Comparison of ENCODE assay signal across 1 cellular context in the genomic region with DNA sequence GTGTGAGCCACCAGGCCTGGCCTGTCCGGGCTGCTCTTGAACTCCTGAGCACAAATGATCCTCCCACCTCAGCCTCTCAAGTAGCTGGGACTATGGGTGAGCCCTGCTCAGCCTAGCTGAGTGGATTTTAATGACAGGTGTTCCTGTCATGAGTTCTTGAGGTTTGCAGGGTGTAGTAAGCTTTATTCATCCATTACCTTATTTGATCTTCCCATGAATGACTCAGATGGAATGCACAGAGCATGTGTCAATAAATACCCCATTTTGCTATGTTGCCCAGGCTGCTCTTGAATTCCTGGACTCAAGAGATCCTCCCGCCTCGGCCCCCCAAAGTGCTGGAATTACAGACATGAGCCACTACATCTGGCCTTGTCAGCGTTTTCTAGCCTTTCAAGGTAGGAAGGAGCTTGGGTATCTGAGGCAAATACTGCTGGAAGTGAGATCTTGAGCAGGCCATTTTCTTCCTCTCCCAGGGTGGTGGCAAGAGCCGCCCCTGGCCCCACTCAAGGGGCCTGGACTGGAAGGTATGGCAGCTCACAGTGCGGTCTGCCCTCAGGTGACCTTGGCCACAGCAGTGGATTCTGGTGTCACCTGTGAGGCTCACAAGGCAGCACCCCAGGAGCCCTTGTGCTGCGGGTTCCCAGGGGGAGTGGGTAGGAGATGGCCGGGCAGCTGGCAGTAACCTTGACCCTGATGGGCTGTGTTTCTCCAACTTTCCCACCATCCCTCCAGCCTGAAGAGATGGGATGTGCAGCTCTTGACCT.
TF ChIP-seq lines count a peak whose summit lies in the region.

No MANE protein-coding gene starts in this region.

TF ChIP-seq in HepG2, 621 proteins besides CTCF, POLR2A, EP300 and RAD21 (continued from another document):
- TF ChIP-seq ZBTB2 (CRISPR knock-in tag; IDR thresholded peaks at IDR 0.05; ENCODE audit: low read depth) (no peak), MAFF (IDR thresholded peaks at IDR 0.05; ENCODE audit: low read depth, low read length) (peak; percentile 74), PHF21A (CRISPR knock-in tag; IDR thresholded peaks at IDR 0.05) (no peak), ASH2L (IDR thresholded peaks at IDR 0.05; ENCODE audit: insufficient read length, low read depth, low read length) (peak; percentile 39), MXI1 (IDR thresholded peaks at IDR 0.05; ENCODE audit: borderline replicate concordance, low read depth, low read length) (no peak), MAFK (conservative IDR thresholded peaks at IDR 0.05 in 1 of 2, IDR thresholded peaks at IDR 0.05 in 1 of 2; ENCODE audit: low read length in 2 of 2) (peak; percentile 75 to 78), PREB (CRISPR knock-in tag; IDR thresholded peaks at IDR 0.05) (no peak), ZNF414 (CRISPR knock-in tag; IDR thresholded peaks at IDR 0.05) (no peak), ZNF318 (CRISPR knock-in tag; IDR thresholded peaks at IDR 0.05) (no peak), ZSCAN20 (CRISPR knock-in tag; IDR thresholded peaks at IDR 0.05; ENCODE audit: borderline replicate concordance) (no peak)
